Comparison of ENCODE assay signal across 30 cellular contexts in the genomic region with DNA sequence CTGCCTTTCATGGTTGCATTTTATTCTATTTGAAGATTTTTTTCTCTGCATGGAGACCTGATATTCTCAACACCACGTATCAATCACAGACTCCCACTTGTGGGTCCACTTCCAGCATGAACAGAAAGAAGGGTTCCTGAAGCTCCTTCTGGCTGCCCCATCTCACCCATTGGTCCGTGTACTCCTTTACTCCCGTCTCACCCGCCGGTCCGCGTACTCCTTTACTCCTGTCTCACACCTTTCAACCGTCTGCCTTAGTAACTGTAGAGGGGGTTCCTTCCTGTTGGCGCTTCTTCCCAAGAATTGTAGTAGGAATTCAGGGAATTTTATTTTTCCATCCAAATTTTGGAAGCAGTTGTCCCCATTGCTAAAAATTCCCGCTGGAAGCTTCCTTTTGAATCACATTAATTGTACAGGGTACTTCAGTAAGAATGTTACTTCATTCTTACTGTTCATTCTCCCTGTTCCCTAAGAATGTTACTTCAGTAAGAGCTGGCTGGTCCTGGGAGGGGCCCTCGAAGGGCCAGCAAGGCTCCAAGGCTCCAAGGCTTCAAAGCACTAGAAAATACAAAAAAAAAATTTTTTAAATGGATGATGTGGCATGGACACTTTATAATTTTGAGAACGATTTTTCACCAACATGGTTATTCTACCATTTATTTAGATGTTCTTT. TPM values are rescaled to one million over a fixed set of nuclear protein-coding genes. Genes with fewer than 3 reads are reported as not detected.
A peak's percentile ranks its signal among the peaks of the same experiment; 100 is the strongest.
DNase-seq lines count a peak whose midpoint lies in the region; ATAC-seq, FAIRE-seq and TF ChIP-seq lines count a peak whose summit lies in the region.
"Had no signal": no experiment of that assay in that cellular context is flagged by ENCODE, and none has a peak within 500 bp of the region (broad histone marks: within the 10 kb centered on the region; RNA-seq: fewer than 3 reads in every experiment).

No MANE protein-coding gene starts in this region.

- H3K4me1 Mint-ChIP-seq in activated CD8-positive, alpha-beta memory T cell treated with anti-CD3 and anti-CD28 coated beads, Interleukin-2, amount 10 ng/mL, durations not matched to agents 7 days and 5 days = peaks cover 2% of the 10 kb centered on the region

- TF ChIP-seq EP300 in HepG2 (IDR thresholded peaks at IDR 0.05; ENCODE audit: low read depth in 2 of 2, low read length in 2 of 2) (no peak), HepG2 (CRISPR knock-in tag; IDR thresholded peaks at IDR 0.05; ENCODE audit: borderline replicate concordance) (no peak)

- no peak overlapping the region for H3K4me2 ChIP-seq in HepG2 (ENCODE audit: low read depth, low read length)

- no peak for ATAC-seq in right lobe of liver
- ATAC-seq in HepG2 = no peak
- ATAC-seq in activated CD8-positive, alpha-beta memory T cell treated with anti-CD3 and anti-CD28 coated beads, Interleukin-2, amount 10 ng/mL, durations not matched to agents 7 days and 5 days = no peak
- no peak for ATAC-seq in GM18907 (IDR thresholded peaks at IDR 0.05; ENCODE audit: unreplicated experiment)
- ATAC-seq: GM12878, lower lobe of right lung, psoas muscle had no signal

- no peak overlapping the region for H3K27ac ChIP-seq in right lobe of liver
- no peak overlapping the region for H3K27ac ChIP-seq in HepG2 (ENCODE audit: extremely low read length, insufficient read depth, low read length)
- H3K27ac ChIP-seq: brain microvascular endothelial cell, colonic mucosa, esophagus muscularis mucosa, lower lobe of right lung, neutrophil, psoas muscle, thyroid gland, VCaP had no signal

- H3K79me2 ChIP-seq in HepG2 (ENCODE audit: insufficient read depth, low read length) = peaks cover 6% of the 10 kb centered on the region

- H3K4me1 ChIP-seq in right lobe of liver (peaks cover 0 to 3% (median 0%) of the 10 kb centered on the region in 4 donors), HepG2 (ENCODE audit: insufficient read depth, low read length) (peaks cover 29% of the 10 kb centered on the region)
- H3K4me1 ChIP-seq: colonic mucosa, psoas muscle had no signal

- DNase-seq in right lobe of liver (peak in 2 of 3 donors; percentile 10 to 16), HepG2 (ENCODE audit: low spot score) (no peak), mesenteric fat pad (ENCODE audit: low spot score) (peak; percentile 35), ureter (ENCODE audit: low spot score) (peak; percentile 8), hepatic stellate cell (ENCODE audit: low spot score) (no peak), MV-4-11 (lab: John Stamatoyannopoulos, UW) (no peak)
- DNase-seq in activated CD8-positive, alpha-beta memory T cell treated with anti-CD3 and anti-CD28 coated beads, Interleukin-2, amount 10 ng/mL, durations not matched to agents 7 days and 5 days = peak; percentile 26
- DNase-seq: activated CD4-positive, alpha-beta T cell treated with anti-CD3 and anti-CD28 coated beads, Interleukin-2, amount 10 ng/mL, durations not matched to agents 7 days and 5 days; brain microvascular endothelial cell; colonic mucosa; foreskin melanocyte; hypothalamus; lower lobe of right lung; NCI-H1092; NCI-H1930; NCI-H2227 treated with DMSO at 0.1 percent for 48 hours; NCI-H748 treated with DMSO at 0.1 percent for 48 hours; RPMI8226; small intestine; thyroid gland had no signal

- TF ChIP-seq POLR2A in right lobe of liver (IDR thresholded peaks at IDR 0.05) (no peak), HepG2 (IDR thresholded peaks at IDR 0.05; ENCODE audit: insufficient read depth in 1 of 2, low read depth in 2 of 2, low read length in 2 of 2) (no peak)

- intact Hi-C loops in right lobe of liver (cut with DNase I) (no loop called here), HepG2 (cut with micrococcal nuclease; ENCODE audit: unreplicated experiment) (no loop called here)

- 74% methylated on average over 12 of the region's 12 CpGs for WGBS in right lobe of liver (ENCODE audit: insufficient coverage, low coverage, low lambda C conversion rate, missing lambda C conversion rate)
- WGBS in HepG2 (ENCODE audit: low lambda C conversion rate) = 62% methylated on average over 12 of the region's 12 CpGs

- H4K20me1 ChIP-seq in HepG2 (ENCODE audit: insufficient read depth, low read length) = no peaks in the 10 kb centered on the region

- no peak overlapping the region for H2AFZ ChIP-seq in HepG2 (ENCODE audit: low read length)

- H3K9ac ChIP-seq in HepG2 (ENCODE audit: insufficient read depth, low read depth, low read length) = no peak overlapping the region

- H3K27me3 ChIP-seq in right lobe of liver (no peaks in the 10 kb centered on the region), HepG2 (ENCODE audit: control insufficient read depth in 1 of 2, insufficient read depth in 2 of 2, low read length in 2 of 2) (no peaks in the 10 kb centered on the region)
- H3K27me3 ChIP-seq: colonic mucosa, esophagus muscularis mucosa, neutrophil, thyroid gland had no signal

- H3K27me3 Mint-ChIP-seq in activated CD8-positive, alpha-beta memory T cell treated with anti-CD3 and anti-CD28 coated beads, Interleukin-2, amount 10 ng/mL, durations not matched to agents 7 days and 5 days = peaks cover 18% of the 10 kb centered on the region

- no peak overlapping the region for H3K4me3 Mint-ChIP-seq in activated CD8-positive, alpha-beta memory T cell treated with anti-CD3 and anti-CD28 coated beads, Interleukin-2, amount 10 ng/mL, durations not matched to agents 7 days and 5 days
- H3K4me3 Mint-ChIP-seq: activated CD4-positive, alpha-beta T cell treated with anti-CD3 and anti-CD28 coated beads, Interleukin-2, amount 10 ng/mL, durations not matched to agents 7 days and 5 days; CD14-positive monocyte; T-helper 2 cell treated with Interferon-gamma antibody and Interleukin-4, amounts not matched to agents 5 μg/mL and 100 μg/mL, for 36 hours had no signal

- H3K36me3 Mint-ChIP-seq in activated CD8-positive, alpha-beta memory T cell treated with anti-CD3 and anti-CD28 coated beads, Interleukin-2, amount 10 ng/mL, durations not matched to agents 7 days and 5 days = no peaks in the 10 kb centered on the region

- FAIRE-seq in HepG2 (lab: Jason Lieb, UNC) = no peak
- FAIRE-seq: D721Med, GM12878, H54, small intestine had no signal

- in situ Hi-C loops in HepG2 (cut with HindIII; ENCODE audit: extremely low pct_ligation_motif_present, low pct_unique_long_range_greater_than_20kb) = no loop called here

- H3K9me3 Mint-ChIP-seq in activated CD8-positive, alpha-beta memory T cell treated with anti-CD3 and anti-CD28 coated beads, Interleukin-2, amount 10 ng/mL, durations not matched to agents 7 days and 5 days (ENCODE audit: low read depth) = no peaks in the 10 kb centered on the region
- H3K9me3 Mint-ChIP-seq: activated CD4-positive, alpha-beta T cell treated with anti-CD3 and anti-CD28 coated beads, Interleukin-2, amount 10 ng/mL, durations not matched to agents 7 days and 5 days; CD14-positive monocyte; T-helper 2 cell treated with Interferon-gamma antibody and Interleukin-4, amounts not matched to agents 5 μg/mL and 100 μg/mL, for 36 hours had no signal

- BruUV-seq in HepG2 (replicated peaks; lab: Mats Ljungman, UMichigan) = no TSS peak

- no peak overlapping the region for H3K4me3 ChIP-seq in right lobe of liver
- no peak overlapping the region for H3K4me3 ChIP-seq in HepG2 (replicated peaks in 1 of 3; ENCODE audit: insufficient read depth in 1 of 3, low read depth in 2 of 3, low read length in 3 of 3)
- H3K4me3 ChIP-seq: colonic mucosa, esophagus muscularis mucosa, GM12878, lower lobe of right lung, psoas muscle, thyroid gland had no signal

- TF ChIP-seq CTCF in right lobe of liver (IDR thresholded peaks at IDR 0.05) (no peak), HepG2 (CRISPR knock-in tag; IDR thresholded peaks at IDR 0.05) (no peak)

- CTCF ChIA-PET in HepG2 (lab: Yijun Ruan, JAX; ENCODE audit: low intra/inter-chr PET ratio, low total read pairs) = no interaction called here
- CTCF ChIA-PET in activated CD8-positive, alpha-beta memory T cell treated with anti-CD3 and anti-CD28 coated beads, Interleukin-2, amount 10 ng/mL, durations not matched to agents 7 days and 5 days (lab: Charles Lee) = interaction anchor here (0.8 kb wide), 1 partner anchor 10 kb away, joined by 3 read pairs; no protein-coding TSS in a partner anchor

- no peaks in the 10 kb centered on the region for H3K9me3 ChIP-seq in right lobe of liver
- no peaks in the 10 kb centered on the region for H3K9me3 ChIP-seq in HepG2 (ENCODE audit: low read length)
- H3K9me3 ChIP-seq: colonic mucosa, esophagus muscularis mucosa, lower lobe of right lung, neutrophil, psoas muscle, thyroid gland had no signal

- no peak for TF ChIP-seq RAD21 in HepG2 (CRISPR knock-in tag; IDR thresholded peaks at IDR 0.05)

- H3K27ac Mint-ChIP-seq in activated CD8-positive, alpha-beta memory T cell treated with anti-CD3 and anti-CD28 coated beads, Interleukin-2, amount 10 ng/mL, durations not matched to agents 7 days and 5 days = no peak overlapping the region
- H3K27ac Mint-ChIP-seq: activated CD4-positive, alpha-beta T cell treated with anti-CD3 and anti-CD28 coated beads, Interleukin-2, amount 10 ng/mL, durations not matched to agents 7 days and 5 days; T-helper 2 cell treated with Interferon-gamma antibody and Interleukin-4, amounts not matched to agents 5 μg/mL and 100 μg/mL, for 36 hours had no signal

- POLR2A ChIA-PET in HepG2 (lab: Yijun Ruan, JAX) = no interaction called here

- no peaks in the 10 kb centered on the region for H3K36me3 ChIP-seq in right lobe of liver
- H3K36me3 ChIP-seq in HepG2 (replicated peaks in 1 of 2; ENCODE audit: control insufficient read depth in 1 of 2, insufficient read depth in 2 of 2, low read length in 2 of 2) = no peaks in the 10 kb centered on the region
- H3K36me3 ChIP-seq: brain microvascular endothelial cell, colonic mucosa, esophagus muscularis mucosa, lower lobe of right lung, neutrophil, thyroid gland had no signal

RNA-seq across cellular contexts. Expression of a gene that starts 3.9 kb away (rescaled TPM):
- 10 to 100 TPM in 3 of 6 experiments, 1 to 10 TPM in 3; 6.9 to 38.6 (median 13.1) TPM for total RNA-seq in right lobe of liver
- total RNA-seq in HepG2 (2016; rRNA removed; fragmentation: Illumina TruSeq; extraction: Trizol) = 16.0 and 29.8 TPM in 2 replicates
- 5.1 and 9.2 TPM in 2 replicates for total RNA-seq in HepG2 (2016; cell fraction: cytosol; rRNA removed; fragmentation: Illumina TruSeq; extraction: Trizol; ENCODE audit: low read depth)
- total RNA-seq in HepG2 (2016; cell fraction: insoluble cytoplasmic fraction; rRNA removed; fragmentation: Illumina TruSeq; extraction: Trizol) = 14.3 and 34.5 TPM in 2 replicates
- 14.8 and 16.4 TPM in 2 replicates for total RNA-seq in HepG2 (2016; cell fraction: membrane; rRNA removed; fragmentation: Illumina TruSeq; extraction: Trizol)
- total RNA-seq in HepG2 (2016; cell fraction: nucleus; rRNA removed; fragmentation: Illumina TruSeq; extraction: Trizol) = 37.9 and 47.2 TPM in 2 replicates
- 90.6 and 115 TPM in 2 replicates for polyA plus RNA-seq in HepG2 (2011; rRNA removed)
- polyA plus RNA-seq in HepG2 (2011; cell fraction: cytosol; rRNA removed) = 65.4 and 69.9 TPM in 2 replicates
- polyA plus RNA-seq in HepG2 (2011; cell fraction: nucleus; rRNA removed) = 330 and 361 TPM in 2 replicates
- polyA plus RNA-seq in HepG2 (2012) = 104 and 122 TPM in 2 replicates
- 3.8 and 4.2 TPM in 2 replicates for polyA plus RNA-seq in HepG2 (2016; cell fraction: cytosol; fragmentation: Illumina TruSeq; extraction: Trizol; ENCODE audit: low read depth)
- polyA plus RNA-seq in HepG2 (2016; cell fraction: insoluble cytoplasmic fraction; fragmentation: Illumina TruSeq; extraction: Trizol; ENCODE audit: low read depth) = 18.3 and 19.5 TPM in 2 replicates
- polyA plus RNA-seq in HepG2 (2016; cell fraction: membrane; fragmentation: Illumina TruSeq; extraction: Trizol; ENCODE audit: low read depth) = 9.2 and 10.4 TPM in 2 replicates
- 89.7 and 92.4 TPM in 2 replicates for polyA plus RNA-seq in HepG2 (2016; cell fraction: nucleus; fragmentation: Illumina TruSeq; extraction: Trizol; ENCODE audit: insufficient read depth, low read depth)
- 56.1 and 65.1 TPM in 2 replicates for polyA minus RNA-seq in HepG2 (2011; rRNA and poly(A)+ RNA removed; ENCODE audit: low replicate concordance)
- 44.6 and 51.7 TPM in 2 replicates for polyA minus RNA-seq in HepG2 (2011; cell fraction: cytosol; rRNA and poly(A)+ RNA removed)
- 90.3 and 92.4 TPM in 2 replicates for polyA minus RNA-seq in HepG2 (2011; cell fraction: nucleus; rRNA and poly(A)+ RNA removed)
- 10 to 100 TPM; 83.8 to 85.3 TPM for total RNA-seq in activated CD8-positive, alpha-beta memory T cell treated with anti-CD3 and anti-CD28 coated beads, Interleukin-2, amount 10 ng/mL, durations not matched to agents 7 days and 5 days
- total RNA-seq in mesenteric fat pad = 45.7 TPM
- total RNA-seq in ureter = 48.0 TPM

Comparison
In these comparisons a context has a peak if more than half of its experiments do, and no peak if none do; other contexts are left out.
1. DNase-seq: peak in right lobe of liver (2 of 3), activated CD8-positive, alpha-beta memory T cell treated with anti-CD3 and anti-CD28 coated beads, Interleukin-2, amount 10 ng/mL, durations not matched to agents 7 days and 5 days (single experiment), mesenteric fat pad (single experiment) and ureter (single experiment); none in HepG2 (single experiment), hepatic stellate cell (single experiment) and MV-4-11 (single experiment).